ENCODE assay signal across 8 cellular contexts in genomic region chr7:137656227-137656849, GRCh38.
DNase-seq lines count a peak whose midpoint lies in the region; ATAC-seq and FAIRE-seq lines count a peak whose summit lies in the region.

No MANE protein-coding gene starts in this region.

- no peaks in the 10 kb centered on the region for H3K36me3 Mint-ChIP-seq in effector memory CD8-positive, alpha-beta T cell (ENCODE audit: insufficient read depth)
- H3K36me3 Mint-ChIP-seq in memory B cell: no peaks in the 10 kb centered on the region

- no peaks in the 10 kb centered on the region for H3K27me3 ChIP-seq in BLaER1 treated with 17β-estradiol and CSF1 and Interleukin-3, amounts not matched to agents 10 nM and 100 nM

- H3K27ac ChIP-seq in BLaER1 treated with 17β-estradiol and CSF1 and Interleukin-3, amounts not matched to agents 10 nM and 100 nM: peak overlapping the region in 2 of 11 experiments; percentile 1 to 39; a peak in 1 of 22 replicates

- H3K36me3 ChIP-seq in BLaER1 treated with 17β-estradiol and CSF1 and Interleukin-3, amounts not matched to agents 10 nM and 100 nM: no peaks in the 10 kb centered on the region

- peaks cover 4 to 9% of the 10 kb centered on the region in 2 donors for H3K27me3 Mint-ChIP-seq in effector memory CD8-positive, alpha-beta T cell
- peaks cover 6% of the 10 kb centered on the region for H3K27me3 Mint-ChIP-seq in memory B cell

- FAIRE-seq in GM19239 (lab: Jason Lieb, UNC): peak; percentile 59

- ATAC-seq in HG03460 (IDR thresholded peaks at IDR 0.05; ENCODE audit: unreplicated experiment) (peak; percentile 85), memory B cell (ENCODE audit: low read depth) (peak; percentile 41)
- peak; percentile 47 for ATAC-seq in effector memory CD8-positive, alpha-beta T cell (replicated peaks)

- no peaks in the 10 kb centered on the region for H3K9me3 Mint-ChIP-seq in effector memory CD8-positive, alpha-beta T cell
- H3K9me3 Mint-ChIP-seq in memory B cell: no peaks in the 10 kb centered on the region

- no peak overlapping the region for H3K4me3 Mint-ChIP-seq in effector memory CD8-positive, alpha-beta T cell
- no peak overlapping the region for H3K4me3 Mint-ChIP-seq in memory B cell

- H3K4me2 ChIP-seq in BLaER1 treated with 17β-estradiol and CSF1 and Interleukin-3, amounts not matched to agents 10 nM and 100 nM: peak overlapping the region in 7 of 11 experiments; percentile 9 to 50 (median 34); a peak in 13 of 22 replicates

- H3K4me1 Mint-ChIP-seq in effector memory CD8-positive, alpha-beta T cell (ENCODE audit: low read depth in 2 of 2): no peaks in the 10 kb centered on the region
- no peaks in the 10 kb centered on the region for H3K4me1 Mint-ChIP-seq in memory B cell

- peaks cover 0 to 26% (median 15%) of the 10 kb centered on the region in 10 experiments; a peak in 17 of 20 replicates for H3K4me1 ChIP-seq in BLaER1 treated with 17β-estradiol and CSF1 and Interleukin-3, amounts not matched to agents 10 nM and 100 nM

- H3K9me3 ChIP-seq in BLaER1 treated with 17β-estradiol and CSF1 and Interleukin-3, amounts not matched to agents 10 nM and 100 nM (replicated peaks in 1 of 11): no peaks in the 10 kb centered on the region

- no peaks in the 10 kb centered on the region for H4K20me1 ChIP-seq in BLaER1 treated with 17β-estradiol and CSF1 and Interleukin-3, amounts not matched to agents 10 nM and 100 nM

- peak; percentile 37 for DNase-seq in GM19239 (ENCODE audit: insufficient read length, low spot score)
- peak; percentile 75 for DNase-seq in NCI-H69 (lab: John Stamatoyannopoulos, UW)
- DNase-seq in activated CD4-positive, alpha-beta T cell treated with anti-CD3 and anti-CD28 coated beads, Interleukin-2, amount 50 U/mL, for 48 hours: peak; percentile 78 to 81
- peak; percentile 18 to 36 (median 23) for DNase-seq in effector memory CD8-positive, alpha-beta T cell
- peak; percentile 11 to 32 for DNase-seq in memory B cell (ENCODE audit: low spot score in 2 of 2)
- peak; percentile 86 for DNase-seq in stimulated activated CD8-positive, alpha-beta memory T cell treated with anti-CD3 and anti-CD28 coated beads, Interleukin-4, amount 100 ng/mL, for 48 hours

- no peak overlapping the region for H3K4me3 ChIP-seq in BLaER1 treated with 17β-estradiol and CSF1 and Interleukin-3, amounts not matched to agents 10 nM and 100 nM

- no peak overlapping the region for H3K27ac Mint-ChIP-seq in effector memory CD8-positive, alpha-beta T cell
- H3K27ac Mint-ChIP-seq in memory B cell: no peak overlapping the region

- no peak overlapping the region for H3K9ac ChIP-seq in BLaER1 treated with 17β-estradiol and CSF1 and Interleukin-3, amounts not matched to agents 10 nM and 100 nM

Comparison
In these comparisons a context has a peak if more than half of its experiments do, and no peak if none do; other contexts are left out.
1. DNase-seq: peak in every context shown above with its lines; median percentile 86 in stimulated activated CD8-positive, alpha-beta memory T cell treated with anti-CD3 and anti-CD28 coated beads, Interleukin-4, amount 100 ng/mL, for 48 hours; 80 in activated CD4-positive, alpha-beta T cell treated with anti-CD3 and anti-CD28 coated beads, Interleukin-2, amount 50 U/mL, for 48 hours; 75 in NCI-H69; 37 in GM19239; 23 in effector memory CD8-positive, alpha-beta T cell; 22 in memory B cell.